In genomic region chr13:99496322-99497142, GRCh38 we compare ENCODE assay signal across 8 cellular contexts. TPM values are rescaled to one million over a fixed set of nuclear protein-coding genes. Genes with fewer than 3 reads are reported as not detected.
A peak's percentile ranks its signal among the peaks of the same experiment; 100 is the strongest.
DNase-seq lines count a peak whose midpoint lies in the region; ATAC-seq, FAIRE-seq and TF ChIP-seq lines count a peak whose summit lies in the region.

No MANE protein-coding gene starts in this region.

- H3K4me3 ChIP-seq in CD8-positive, alpha-beta memory T cell (ENCODE audit: low read length), result peak overlapping the region; percentile 80
- no peak overlapping the region for H3K4me3 ChIP-seq in endothelial cell of umbilical vein (replicated peaks in 1 of 3; ENCODE audit: insufficient read depth in 1 of 3, low read depth in 1 of 3, low read length in 3 of 3)
- no peak overlapping the region for H3K4me3 ChIP-seq in neuronal stem cell (ENCODE audit: low read length in 2 of 2)
- peak overlapping the region; percentile 7 to 21 for H3K4me3 ChIP-seq in uterus

- CTCF ChIA-PET in CD8-positive, alpha-beta memory T cell (lab: Charles Lee), result interaction anchor here (1.1 to 2.0 kb wide), 7 partner anchors 9 to 227 kb away, joined by 3 to 10 read pairs (median 3); no protein-coding TSS in a partner anchor
- CTCF ChIA-PET in endothelial cell of umbilical vein (lab: Charles Lee), result interaction anchor here (1.2 to 1.3 kb wide), 2 partner anchors 9 to 12 kb away, joined by 3 to 4 read pairs; no protein-coding TSS in a partner anchor

- H4K8ac ChIP-seq in neuronal stem cell (ENCODE audit: low read depth, low read length), result no peak overlapping the region

- DNase-seq in CD8-positive, alpha-beta memory T cell, result peak; percentile 55 to 85 (median 78)
- DNase-seq in LHCN-M2 (ENCODE audit: low read depth) (peak; percentile 76), endothelial cell of umbilical vein (ENCODE audit: low read depth, low spot score) (peak; percentile 72), neuronal stem cell (ENCODE audit: low spot score) (no peak), uterus (peak; percentile 65 to 72), NCI-H1092 (lab: John Stamatoyannopoulos, UW) (no peak)
- peak; percentile 59 for DNase-seq in activated CD4-positive, alpha-beta T cell treated with anti-CD3 and anti-CD28 coated beads, Interleukin-2, amount 50 U/mL, for 1 hour

- H3K4me1 ChIP-seq in CD8-positive, alpha-beta memory T cell (ENCODE audit: insufficient read depth, low read length), result peaks cover 44% of the 10 kb centered on the region
- peaks cover 12% of the 10 kb centered on the region for H3K4me1 ChIP-seq in endothelial cell of umbilical vein (ENCODE audit: control insufficient read depth, extremely low read depth, insufficient read depth, low read length)
- H3K4me1 ChIP-seq in neuronal stem cell (ENCODE audit: control insufficient read depth in 2 of 2, insufficient read depth in 1 of 2, low read depth in 1 of 2, low read length in 2 of 2), result peaks cover 4 to 7% of the 10 kb centered on the region in 2 donors
- H3K4me1 ChIP-seq in uterus, result no peaks in the 10 kb centered on the region

- H3K9ac ChIP-seq in endothelial cell of umbilical vein (replicated peaks; ENCODE audit: extremely low read depth, insufficient read depth, low read length) (no peak overlapping the region), neuronal stem cell (ENCODE audit: low read depth, low read length, poor library complexity) (no peak overlapping the region)

- no peaks in the 10 kb centered on the region for H3K27me3 ChIP-seq in CD8-positive, alpha-beta memory T cell (ENCODE audit: insufficient read depth, low read length, poor library complexity, severe bottlenecking)
- H3K27me3 ChIP-seq in endothelial cell of umbilical vein (ENCODE audit: control insufficient read depth in 2 of 2, insufficient read depth in 2 of 2, low read length in 2 of 2) (no peaks in the 10 kb centered on the region), neuronal stem cell (ENCODE audit: control insufficient read depth in 3 of 3, insufficient read depth in 3 of 3, low read depth in 1 of 3, low read length in 3 of 3) (no peaks in the 10 kb centered on the region), uterus (no peaks in the 10 kb centered on the region)

- WGBS in neuronal stem cell (ENCODE audit: extremely low coverage in 2 of 2, insufficient read length in 2 of 2, insufficient replicate concordance in 1 of 2), 2 donors, result no CpG with 5 or more reads among the region's 10 CpGs

- H3K36me3 Mint-ChIP-seq in CD8-positive, alpha-beta memory T cell, result peaks cover 0 to 17% (median 5%) of the 10 kb centered on the region in 3 donors

- peaks cover 0 to 3% (median 1%) of the 10 kb centered on the region in 5 donors for H3K9me3 Mint-ChIP-seq in CD8-positive, alpha-beta memory T cell

- peak overlapping the region; percentile 59 for H3K27ac ChIP-seq in CD8-positive, alpha-beta memory T cell (ENCODE audit: low read depth, low read length)
- H3K27ac ChIP-seq in endothelial cell of umbilical vein (ENCODE audit: insufficient read depth, low read depth, low read length) (no peak overlapping the region), neuronal stem cell (replicated peaks; ENCODE audit: low read length) (no peak overlapping the region), uterus (peak overlapping the region; percentile 49 to 90)

- no peak overlapping the region for H3K18ac ChIP-seq in neuronal stem cell (ENCODE audit: low read length)

- peak overlapping the region; percentile 64 for H2AFZ ChIP-seq in endothelial cell of umbilical vein (ENCODE audit: low read depth, low read length)
- peak overlapping the region; percentile 78 for H2AFZ ChIP-seq in neuronal stem cell (ENCODE audit: low read length)

- H3K9me3 ChIP-seq in CD8-positive, alpha-beta memory T cell (ENCODE audit: low read length), result no peaks in the 10 kb centered on the region
- no peaks in the 10 kb centered on the region for H3K9me3 ChIP-seq in endothelial cell of umbilical vein (replicated peaks; ENCODE audit: control insufficient read depth, insufficient read depth, low read length)
- H3K9me3 ChIP-seq in neuronal stem cell (replicated peaks in 1 of 2; ENCODE audit: control insufficient read depth in 2 of 2, insufficient read depth in 1 of 2, low read depth in 1 of 2, low read length in 2 of 2), result peaks cover 0 to 3% of the 10 kb centered on the region in 2 donors
- H3K9me3 ChIP-seq in uterus, result no peaks in the 10 kb centered on the region

- H3K27ac Mint-ChIP-seq in CD8-positive, alpha-beta memory T cell, result peak overlapping the region; percentile 94 to 99 (median 98)

- H3K79me2 ChIP-seq in endothelial cell of umbilical vein (ENCODE audit: control insufficient read depth, insufficient read depth, low read length), result peaks cover 2% of the 10 kb centered on the region

- H2BK15ac ChIP-seq in neuronal stem cell (ENCODE audit: low read length), result no peak overlapping the region

- H2BK5ac ChIP-seq in neuronal stem cell (ENCODE audit: low read length), result no peak overlapping the region

- H3K14ac ChIP-seq in neuronal stem cell (ENCODE audit: low read length), result no peak overlapping the region

- H3K9me1 ChIP-seq in endothelial cell of umbilical vein (replicated peaks; ENCODE audit: control insufficient read depth, extremely low read depth, insufficient read depth, low read length), result no peaks in the 10 kb centered on the region

- POLR2A ChIA-PET in CD8-positive, alpha-beta memory T cell (lab: Charles Lee), result interaction anchor here (1.3 to 1.4 kb wide), 2 partner anchors 10 to 54 kb away, joined by 3 read pairs; no protein-coding TSS in a partner anchor
- POLR2A ChIA-PET in endothelial cell of umbilical vein (lab: Charles Lee), result no interaction called here

- FAIRE-seq in endothelial cell of umbilical vein (lab: Jason Lieb, UNC), result peak; percentile 61

- peaks cover 61 to 77% (median 76%) of the 10 kb centered on the region in 3 donors for H3K4me1 Mint-ChIP-seq in CD8-positive, alpha-beta memory T cell

- ATAC-seq in GM21576 (IDR thresholded peaks at IDR 0.05; ENCODE audit: unreplicated experiment), result peak; percentile 41

- H4K91ac ChIP-seq in neuronal stem cell (ENCODE audit: low read depth, low read length, poor library complexity), result no peak overlapping the region

- H2BK12ac ChIP-seq in neuronal stem cell (ENCODE audit: low read length), result no peak overlapping the region

- intact Hi-C loops in endothelial cell of umbilical vein (cut with micrococcal nuclease) (loop anchor here (5.0 kb wide), 1 partner anchor 294 kb away; the partner anchor contains the start of gene UBAC2), uterus (cut with DNase I; ENCODE audit: low total_unique reads) (no loop called here)

- no TSS peak for BruUV-seq in endothelial cell of umbilical vein (replicated peaks; lab: Mats Ljungman, UMichigan)

- peaks cover 0 to 5% of the 10 kb centered on the region in 2 donors for H3K27me3 Mint-ChIP-seq in CD8-positive, alpha-beta memory T cell

- H4K20me1 ChIP-seq in endothelial cell of umbilical vein (replicated peaks; ENCODE audit: control insufficient read depth, extremely low read depth, insufficient read depth, low read length), result no peaks in the 10 kb centered on the region

- H2BK120ac ChIP-seq in neuronal stem cell (ENCODE audit: low read depth, low read length), result no peak overlapping the region

- TF ChIP-seq CTCF in endothelial cell of umbilical vein (IDR thresholded peaks at IDR 0.05; ENCODE audit: extremely low read depth in 1 of 2, insufficient read depth in 1 of 2, low read depth in 1 of 2, low read length in 2 of 2), result no peak
- TF ChIP-seq CTCF in uterus (IDR thresholded peaks at IDR 0.05), result no peak

- H2AK5ac ChIP-seq in neuronal stem cell (ENCODE audit: low read depth, low read length), result no peak overlapping the region

- TF ChIP-seq POLR2A in endothelial cell of umbilical vein (IDR thresholded peaks at IDR 0.05; ENCODE audit: low read depth, low read length), result no peak
- TF ChIP-seq POLR2A in uterus (IDR thresholded peaks at IDR 0.05), result peak in 1 of 2 donors; percentile 39

- H3K4me3 Mint-ChIP-seq in CD8-positive, alpha-beta memory T cell, result peak overlapping the region; percentile 93 to 96 (median 94)

- H3K79me1 ChIP-seq in neuronal stem cell (ENCODE audit: low read depth, low read length), result peaks cover 2% of the 10 kb centered on the region

- no peak overlapping the region for H3K4ac ChIP-seq in neuronal stem cell (ENCODE audit: low read length)

- no peak overlapping the region for H3K23ac ChIP-seq in neuronal stem cell (ENCODE audit: low read depth, low read length, poor library complexity)

- dilution Hi-C loops in endothelial cell of umbilical vein (cut with MboI; ENCODE audit: extremely low pct_ligation_motif_present, low sequenced_read_pairs), result no loop called here

- H3K36me3 ChIP-seq in CD8-positive, alpha-beta memory T cell (ENCODE audit: insufficient read depth, low read length), result no peaks in the 10 kb centered on the region
- H3K36me3 ChIP-seq in endothelial cell of umbilical vein (ENCODE audit: control insufficient read depth in 2 of 2, extremely low read depth in 1 of 2, insufficient read depth in 2 of 2, low read length in 2 of 2), result no peaks in the 10 kb centered on the region
- H3K36me3 ChIP-seq in neuronal stem cell (replicated peaks in 1 of 2; ENCODE audit: control insufficient read depth in 2 of 2, insufficient read depth in 2 of 2, low read length in 2 of 2), result no peaks in the 10 kb centered on the region
- no peaks in the 10 kb centered on the region for H3K36me3 ChIP-seq in uterus

- no peak overlapping the region for H3K4me2 ChIP-seq in endothelial cell of umbilical vein (ENCODE audit: insufficient read depth, low read length)
- no peak overlapping the region for H3K4me2 ChIP-seq in neuronal stem cell (ENCODE audit: insufficient read depth, low read length, poor library complexity, severe bottlenecking)

TF ChIP-seq in endothelial cell of umbilical vein, 7 proteins besides CTCF, POLR2A, EP300 and RAD21 (continues in another document):
- TF ChIP-seq MAX (IDR thresholded peaks at IDR 0.05; ENCODE audit: insufficient read depth, insufficient read length), result no peak

RNA-seq across cellular contexts. Expression of gene TM9SF2, which starts 4.7 kb away (rescaled TPM):
- total RNA-seq in CD8-positive, alpha-beta memory T cell, result 10 to 100 TPM; 88.0 to 96.0 TPM
- polyA plus RNA-seq in CD8-positive, alpha-beta memory T cell, result 81.3 TPM
- 114 and 116 TPM in 2 replicates for total RNA-seq in LHCN-M2 (2014; rRNA removed)
- polyA plus RNA-seq in LHCN-M2 (2012), result 44.5 TPM
- total RNA-seq in endothelial cell of umbilical vein, result 85.9 and 90.0 TPM in 2 replicates
- polyA plus RNA-seq in endothelial cell of umbilical vein, result 63.2 and 76.0 TPM in 2 replicates
- 49.6 and 49.7 TPM in 2 replicates for polyA plus RNA-seq in endothelial cell of umbilical vein (2011; cell fraction: cytosol; rRNA removed)
- polyA plus RNA-seq in endothelial cell of umbilical vein (2011; cell fraction: nucleus; rRNA removed), result 41.0 and 51.4 TPM in 2 replicates
- 73.3 and 83.8 TPM in 2 replicates for polyA plus RNA-seq in endothelial cell of umbilical vein (2012)
- 104 and 121 TPM in 2 replicates for polyA minus RNA-seq in endothelial cell of umbilical vein
- polyA minus RNA-seq in endothelial cell of umbilical vein (2011; cell fraction: cytosol; rRNA and poly(A)+ RNA removed), result 70.8 TPM
- polyA minus RNA-seq in endothelial cell of umbilical vein (2011; cell fraction: nucleus; rRNA and poly(A)+ RNA removed), result 42.1 and 51.5 TPM in 2 replicates
- polyA plus RNA-seq in neuronal stem cell (2013, experiment 1 of 2), result 48.9 TPM
- 48.3 TPM for polyA plus RNA-seq in neuronal stem cell (2013, experiment 2 of 2)
- total RNA-seq in uterus, result 100 to 1,000 TPM in 2 of 4 donors, 10 to 100 TPM in 2; 70.9 to 219 (median 99.9) TPM

Comparison
In these comparisons a context has a peak if more than half of its experiments do, and no peak if none do; other contexts are left out.
1. DNase-seq: peak in CD8-positive, alpha-beta memory T cell (5 of 5), LHCN-M2 (single experiment), activated CD4-positive, alpha-beta T cell treated with anti-CD3 and anti-CD28 coated beads, Interleukin-2, amount 50 U/mL, for 1 hour (single experiment), endothelial cell of umbilical vein (single experiment) and uterus (2 of 2); none in neuronal stem cell (single experiment) and NCI-H1092 (single experiment).
2. H3K27ac ChIP-seq: peak in CD8-positive, alpha-beta memory T cell (single experiment) and uterus (2 of 2); none in endothelial cell of umbilical vein (single experiment) and neuronal stem cell (single experiment).
3. H3K4me3 ChIP-seq: peak in CD8-positive, alpha-beta memory T cell (single experiment) and uterus (2 of 2); none in endothelial cell of umbilical vein (0 of 3) and neuronal stem cell (0 of 2).